8 cellular contexts compared by ENCODE assay signal in the genomic region with DNA sequence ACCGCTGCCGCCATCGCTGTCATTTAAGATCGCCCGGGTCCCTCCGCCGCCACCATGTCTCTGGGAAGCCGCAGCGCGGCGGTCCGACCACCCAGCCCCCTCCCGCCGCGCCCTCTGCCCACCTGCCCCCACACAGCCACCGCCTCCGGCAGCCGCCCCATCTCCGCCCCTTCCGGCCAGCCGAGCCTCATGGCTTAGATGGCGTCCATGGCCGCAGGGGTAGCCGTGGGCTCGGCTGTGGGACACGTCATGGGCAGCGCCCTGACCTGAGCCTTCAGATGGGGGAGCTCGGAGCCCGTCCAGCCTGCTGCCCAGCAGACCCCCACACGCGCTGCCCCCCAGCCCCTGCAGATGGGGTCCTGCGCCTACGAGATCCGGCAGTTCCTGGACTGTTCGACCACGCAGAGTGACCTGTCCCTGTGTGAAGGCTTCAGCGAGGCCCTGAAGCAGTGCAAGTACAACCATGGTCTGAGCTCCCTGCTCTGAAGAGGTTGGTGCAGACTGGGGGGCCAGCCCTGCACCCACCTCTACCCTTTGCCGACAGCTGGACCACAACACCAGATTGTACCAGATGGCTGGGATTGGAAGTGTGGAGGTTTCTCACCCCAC.
DNase-seq lines count a peak whose midpoint lies in the region; ATAC-seq, FAIRE-seq and TF ChIP-seq lines count a peak whose summit lies in the region.

No MANE protein-coding gene starts in this region.

- H3K4me3 ChIP-seq in kidney (ENCODE audit: low read length in 2 of 2) (peak overlapping the region; percentile 65 to 83), thoracic aorta (peak overlapping the region; percentile 76)

- peak overlapping the region; percentile 81 for H3K27ac Mint-ChIP-seq in activated CD8-positive, alpha-beta memory T cell treated with anti-CD3 and anti-CD28 coated beads, Interleukin-2, amount 10 ng/mL, durations not matched to agents 7 days and 5 days
- peak overlapping the region; percentile 83 for H3K27ac Mint-ChIP-seq in activated CD8-positive, alpha-beta T cell treated with anti-CD3 and anti-CD28 coated beads for 36 hours

- H3K27ac ChIP-seq in kidney (ENCODE audit: low read depth in 2 of 2, low read length in 2 of 2) = peak overlapping the region; percentile 46 to 67
- peak overlapping the region in 1 of 2 donors; percentile 29 for H3K27ac ChIP-seq in thoracic aorta

- intact Hi-C loops in activated CD8-positive, alpha-beta T cell treated with anti-CD3 and anti-CD28 coated beads for 36 hours (cut with micrococcal nuclease) = no loop called here
- intact Hi-C loops in kidney (cut with DNase I) = no loop called here

- ATAC-seq in activated CD8-positive, alpha-beta memory T cell treated with anti-CD3 and anti-CD28 coated beads, Interleukin-2, amount 10 ng/mL, durations not matched to agents 7 days and 5 days = peak; percentile 48
- ATAC-seq in HG02884 (IDR thresholded peaks at IDR 0.05; ENCODE audit: unreplicated experiment) = peak; percentile 67
- no peak for ATAC-seq in activated CD8-positive, alpha-beta T cell treated with anti-CD3 and anti-CD28 coated beads for 36 hours
- ATAC-seq in thoracic aorta (ENCODE audit: insufficient number of reproducible peaks, low FRiP score, low read depth) = no peak
- ATAC-seq in HG03571 (IDR thresholded peaks at IDR 0.05; ENCODE audit: unreplicated experiment) = no peak

- no peaks in the 10 kb centered on the region for H3K9me3 ChIP-seq in kidney (ENCODE audit: control insufficient read depth in 1 of 2, low read length in 2 of 2)
- H3K9me3 ChIP-seq in thoracic aorta = no peaks in the 10 kb centered on the region

- H3K27me3 Mint-ChIP-seq in activated CD8-positive, alpha-beta memory T cell treated with anti-CD3 and anti-CD28 coated beads, Interleukin-2, amount 10 ng/mL, durations not matched to agents 7 days and 5 days = no peaks in the 10 kb centered on the region
- no peaks in the 10 kb centered on the region for H3K27me3 Mint-ChIP-seq in activated CD8-positive, alpha-beta T cell treated with anti-CD3 and anti-CD28 coated beads for 36 hours

- peak overlapping the region in 1 of 2 donors; percentile 48 for H3K9ac ChIP-seq in kidney (ENCODE audit: low read length in 2 of 2)

- CTCF ChIA-PET in activated CD8-positive, alpha-beta memory T cell treated with anti-CD3 and anti-CD28 coated beads, Interleukin-2, amount 10 ng/mL, durations not matched to agents 7 days and 5 days (lab: Charles Lee) = no interaction called here
- CTCF ChIA-PET in activated CD8-positive, alpha-beta T cell treated with anti-CD3 and anti-CD28 coated beads for 36 hours (lab: Charles Lee) = interaction anchor here (0.6 kb wide), 1 partner anchor 24 kb away, joined by 3 read pairs; no protein-coding TSS in a partner anchor

- TF ChIP-seq CTCF in activated CD8-positive, alpha-beta T cell treated with anti-CD3 and anti-CD28 coated beads for 36 hours (IDR thresholded peaks at IDR 0.05) = no peak
- TF ChIP-seq CTCF in kidney (IDR thresholded peaks at IDR 0.05; ENCODE audit: borderline replicate concordance, extremely low read depth, insufficient read depth) (no peak), thoracic aorta (IDR thresholded peaks at IDR 0.05) (no peak)

- H3K36me3 ChIP-seq in kidney (ENCODE audit: control insufficient read depth in 1 of 2, insufficient read depth in 2 of 2, low read length in 2 of 2) (no peaks in the 10 kb centered on the region), thoracic aorta (no peaks in the 10 kb centered on the region)

- DNase-seq in activated CD8-positive, alpha-beta memory T cell treated with anti-CD3 and anti-CD28 coated beads, Interleukin-2, amount 10 ng/mL, durations not matched to agents 7 days and 5 days = peak; percentile 40
- DNase-seq in activated CD8-positive, alpha-beta memory T cell treated with anti-CD3 and anti-CD28 coated beads for 24 hours = no peak
- DNase-seq in activated CD8-positive, alpha-beta T cell treated with anti-CD3 and anti-CD28 coated beads for 36 hours = peak; percentile 37
- peak; percentile 80 for DNase-seq in kidney
- no peak for DNase-seq in thoracic aorta (ENCODE audit: low spot score)
- DNase-seq in cerebellar nuclear complex (lab: John Stamatoyannopoulos, UW) = no peak

- no peak for FAIRE-seq in kidney (lab: Jason Lieb, UNC)

- POLR2A ChIA-PET in activated CD8-positive, alpha-beta T cell treated with anti-CD3 and anti-CD28 coated beads for 36 hours (lab: Charles Lee) = interaction anchor here (0.5 kb wide), 1 partner anchor 20 kb away, joined by 4 read pairs; no protein-coding TSS in a partner anchor

- H3K4me1 Mint-ChIP-seq in activated CD8-positive, alpha-beta memory T cell treated with anti-CD3 and anti-CD28 coated beads, Interleukin-2, amount 10 ng/mL, durations not matched to agents 7 days and 5 days = peaks cover 16% of the 10 kb centered on the region
- H3K4me1 Mint-ChIP-seq in activated CD8-positive, alpha-beta T cell treated with anti-CD3 and anti-CD28 coated beads for 36 hours (ENCODE audit: low read depth) = peaks cover 43% of the 10 kb centered on the region

- peak overlapping the region; percentile 71 for H3K4me3 Mint-ChIP-seq in activated CD8-positive, alpha-beta memory T cell treated with anti-CD3 and anti-CD28 coated beads, Interleukin-2, amount 10 ng/mL, durations not matched to agents 7 days and 5 days
- peak overlapping the region; percentile 72 for H3K4me3 Mint-ChIP-seq in activated CD8-positive, alpha-beta T cell treated with anti-CD3 and anti-CD28 coated beads for 36 hours

- peaks cover 4% of the 10 kb centered on the region for H3K27me3 ChIP-seq in thoracic aorta (replicated peaks; ENCODE audit: insufficient read depth)

- H3K4me1 ChIP-seq in kidney (ENCODE audit: control insufficient read depth in 1 of 2, insufficient read depth in 1 of 2, low read depth in 1 of 2, low read length in 2 of 2) (peaks cover 0 to 8% of the 10 kb centered on the region in 2 donors), thoracic aorta (ENCODE audit: control insufficient read depth in 1 of 2, low read depth in 2 of 2) (peaks cover 0 to 3% of the 10 kb centered on the region in 2 donors)

- H3K9me3 Mint-ChIP-seq in activated CD8-positive, alpha-beta memory T cell treated with anti-CD3 and anti-CD28 coated beads, Interleukin-2, amount 10 ng/mL, durations not matched to agents 7 days and 5 days (ENCODE audit: low read depth) = no peaks in the 10 kb centered on the region
- no peaks in the 10 kb centered on the region for H3K9me3 Mint-ChIP-seq in activated CD8-positive, alpha-beta T cell treated with anti-CD3 and anti-CD28 coated beads for 36 hours

- H3K36me3 Mint-ChIP-seq in activated CD8-positive, alpha-beta memory T cell treated with anti-CD3 and anti-CD28 coated beads, Interleukin-2, amount 10 ng/mL, durations not matched to agents 7 days and 5 days = no peaks in the 10 kb centered on the region
- peaks cover 5% of the 10 kb centered on the region for H3K36me3 Mint-ChIP-seq in activated CD8-positive, alpha-beta T cell treated with anti-CD3 and anti-CD28 coated beads for 36 hours (ENCODE audit: low read depth)

Comparison
In these comparisons a context has a peak if more than half of its experiments do, and no peak if none do; other contexts are left out.
1. DNase-seq: peak in activated CD8-positive, alpha-beta memory T cell treated with anti-CD3 and anti-CD28 coated beads, Interleukin-2, amount 10 ng/mL, durations not matched to agents 7 days and 5 days (single experiment), activated CD8-positive, alpha-beta T cell treated with anti-CD3 and anti-CD28 coated beads for 36 hours (single experiment) and kidney (single experiment); none in activated CD8-positive, alpha-beta memory T cell treated with anti-CD3 and anti-CD28 coated beads for 24 hours (single experiment), thoracic aorta (single experiment) and cerebellar nuclear complex (0 of 2).
2. ATAC-seq: peak in activated CD8-positive, alpha-beta memory T cell treated with anti-CD3 and anti-CD28 coated beads, Interleukin-2, amount 10 ng/mL, durations not matched to agents 7 days and 5 days (single experiment) and HG02884 (single experiment); none in activated CD8-positive, alpha-beta T cell treated with anti-CD3 and anti-CD28 coated beads for 36 hours (single experiment), thoracic aorta (single experiment) and HG03571 (single experiment).